Comparison of ENCODE assay signal across 24 cellular contexts in the genomic region with DNA sequence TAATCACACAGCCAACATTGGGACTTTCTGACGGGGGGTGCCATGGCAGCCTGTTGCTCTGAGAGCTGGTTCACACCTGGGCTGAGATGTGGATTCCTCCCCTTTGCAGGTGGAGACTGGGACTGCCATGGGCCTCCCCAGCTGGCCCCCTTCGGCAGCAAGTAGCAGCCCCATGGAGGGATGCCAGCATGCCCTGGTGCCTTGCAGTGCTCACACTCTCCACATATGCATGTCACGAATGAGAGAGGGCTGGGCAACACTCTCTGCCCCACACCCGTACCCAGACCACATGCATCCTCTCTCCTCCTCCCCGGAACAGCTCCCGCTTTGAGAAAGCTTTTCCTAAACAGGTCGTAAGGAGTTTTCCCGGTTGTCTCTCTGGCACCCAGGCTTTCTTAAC.
A peak's percentile ranks its signal among the peaks of the same experiment; 100 is the strongest.
DNase-seq lines count a peak whose midpoint lies in the region; ATAC-seq, FAIRE-seq and TF ChIP-seq lines count a peak whose summit lies in the region.
"Had no signal": no experiment of that assay in that cellular context is flagged by ENCODE, and none has a peak within 500 bp of the region (broad histone marks: within the 10 kb centered on the region; RNA-seq: fewer than 3 reads in every experiment).

No MANE protein-coding gene starts in this region.

- peaks cover 8% of the 10 kb centered on the region for H3K79me1 ChIP-seq in trophoblast cell (ENCODE audit: low read length)

- H3K9me3 Mint-ChIP-seq in WTC11 (no peaks in the 10 kb centered on the region), glutamatergic neuron (ENCODE audit: unreplicated experiment) (no peaks in the 10 kb centered on the region)
- H3K9me3 Mint-ChIP-seq: CD4-positive, alpha-beta T cell; H9 had no signal

- H2BK5ac ChIP-seq in trophoblast cell (ENCODE audit: low read depth, low read length, poor library complexity) = peak overlapping the region; percentile 24

- H2AK5ac ChIP-seq in trophoblast cell (ENCODE audit: low read length) = peak overlapping the region; percentile 55

- peaks cover 32% of the 10 kb centered on the region for H3K4me1 Mint-ChIP-seq in WTC11
- H3K4me1 Mint-ChIP-seq in glutamatergic neuron (ENCODE audit: low read depth, unreplicated experiment) = peaks cover 20% of the 10 kb centered on the region

- no peak overlapping the region for H3K23ac ChIP-seq in trophoblast cell (ENCODE audit: low read length)

- H3K27me3 Mint-ChIP-seq in WTC11 (ENCODE audit: low read depth) (peaks cover 14% of the 10 kb centered on the region), glutamatergic neuron (ENCODE audit: unreplicated experiment) (peaks cover 3% of the 10 kb centered on the region)

- H2AFZ ChIP-seq in trophoblast cell (ENCODE audit: insufficient read depth, low read length, poor library complexity) = no peak overlapping the region

- H3K4me1 ChIP-seq in kidney (ENCODE audit: control insufficient read depth in 1 of 2, insufficient read depth in 1 of 2, low read depth in 1 of 2, low read length in 2 of 2) (no peaks in the 10 kb centered on the region), trophoblast cell (ENCODE audit: control insufficient read depth in 1 of 2, insufficient read depth in 2 of 2, low read length in 2 of 2) (peaks cover 21 to 23% of the 10 kb centered on the region in 2 experiments), right atrium auricular region (no peaks in the 10 kb centered on the region)
- H3K4me1 ChIP-seq: A549, Peyer's patch had no signal

- intact Hi-C loops in kidney (cut with DNase I) = no loop called here

- FAIRE-seq in kidney (lab: Jason Lieb, UNC) = no peak
- FAIRE-seq: A549, D721Med, HTR-8/SVneo, K562 had no signal

- H3K27me3 ChIP-seq in trophoblast cell (ENCODE audit: insufficient read depth, low read length) (no peaks in the 10 kb centered on the region), right atrium auricular region (no peaks in the 10 kb centered on the region)
- H3K27me3 ChIP-seq: Peyer's patch had no signal

- H4K8ac ChIP-seq in trophoblast cell (ENCODE audit: low read depth, low read length) = no peak overlapping the region

- H3K4me3 Mint-ChIP-seq in WTC11 (no peak overlapping the region), glutamatergic neuron (ENCODE audit: unreplicated experiment) (no peak overlapping the region)
- H3K4me3 Mint-ChIP-seq: CD4-positive, alpha-beta T cell; H9 had no signal

- H3K4me2 ChIP-seq in trophoblast cell (ENCODE audit: low read length) = peak overlapping the region; percentile 42
- H3K4me2 ChIP-seq: A549; BLaER1 treated with 17β-estradiol and CSF1 and Interleukin-3, amounts not matched to agents 10 nM and 100 nM had no signal

- H4K91ac ChIP-seq in trophoblast cell (ENCODE audit: low read depth, low read length) = peak overlapping the region; percentile 57

- WGBS in trophoblast cell (ENCODE audit: extremely low coverage, insufficient coverage, insufficient read length) = no CpG with 5 or more reads among the region's 8 CpGs

- H3K9ac ChIP-seq in kidney (ENCODE audit: low read length in 2 of 2) (no peak overlapping the region), trophoblast cell (ENCODE audit: low read length) (no peak overlapping the region)
- H3K9ac ChIP-seq: BLaER1 treated with 17β-estradiol and CSF1 and Interleukin-3, amounts not matched to agents 10 nM and 100 nM had no signal

- no peak overlapping the region for H4K12ac ChIP-seq in trophoblast cell (ENCODE audit: low read depth, low read length)

- peak overlapping the region; percentile 16 for H3K4ac ChIP-seq in trophoblast cell (ENCODE audit: low read depth, low read length)

- no peak for DNase-seq in WTC11 (ENCODE audit: low spot score)
- DNase-seq in kidney = peak; percentile 26
- no peak for DNase-seq in trophoblast cell
- DNase-seq in glutamatergic neuron = no peak
- no peak for DNase-seq in right atrium auricular region (ENCODE audit: low spot score)
- DNase-seq in NCI-H2196 treated with DMSO at 0.1 percent for 48 hours (lab: John Stamatoyannopoulos, UW; ENCODE audit: unreplicated experiment) = no peak
- DNase-seq in DMS114 treated with DMSO at 0.1 percent for 48 hours (lab: John Stamatoyannopoulos, UW; ENCODE audit: unreplicated experiment) = no peak
- DNase-seq: AML-193; CD4-positive, alpha-beta T cell; DMS53; H9; MV-4-11; NCI-H1105 treated with DMSO at 0.1 percent for 48 hours; NCI-H146; NCI-H1930; NCI-H2107; NCI-H446; SHP77 treated with DMSO at 0.1 percent for 48 hours had no signal

- H3K4me3 ChIP-seq in kidney (ENCODE audit: low read length in 2 of 2) (no peak overlapping the region), trophoblast cell (ENCODE audit: low read depth, low read length) (no peak overlapping the region), right atrium auricular region (no peak overlapping the region)
- H3K4me3 ChIP-seq: A549; BLaER1 treated with 17β-estradiol and CSF1 and Interleukin-3, amounts not matched to agents 10 nM and 100 nM; K562; Peyer's patch had no signal

- no peak overlapping the region for H3K27ac ChIP-seq in kidney (ENCODE audit: low read depth in 2 of 2, low read length in 2 of 2)
- peak overlapping the region; percentile 14 for H3K27ac ChIP-seq in trophoblast cell (ENCODE audit: low read depth, low read length)
- H3K27ac ChIP-seq in right atrium auricular region = no peak overlapping the region
- H3K27ac ChIP-seq: A549; BLaER1 treated with 17β-estradiol and CSF1 and Interleukin-3, amounts not matched to agents 10 nM and 100 nM; Peyer's patch had no signal

- POLR2A ChIA-PET in WTC11 (lab: Charles Lee) = no interaction called here

- H2BK12ac ChIP-seq in trophoblast cell (ENCODE audit: low read length) = peak overlapping the region; percentile 62

- no peak overlapping the region; the same call in 1 of the 2 replicates for H3K27ac Mint-ChIP-seq in WTC11
- H3K27ac Mint-ChIP-seq in glutamatergic neuron (ENCODE audit: unreplicated experiment) = no peak overlapping the region
- H3K27ac Mint-ChIP-seq: CD4-positive, alpha-beta T cell had no signal

- peak overlapping the region; percentile 67 for H3K18ac ChIP-seq in trophoblast cell (ENCODE audit: low read length)

- ATAC-seq in WTC11 = peak; percentile 43
- ATAC-seq: A549, K562 had no signal

- TF ChIP-seq CTCF in WTC11 (IDR thresholded peaks at IDR 0.05) = no peak
- no peak for TF ChIP-seq CTCF in kidney (IDR thresholded peaks at IDR 0.05; ENCODE audit: borderline replicate concordance, extremely low read depth, insufficient read depth)
- no peak for TF ChIP-seq CTCF in glutamatergic neuron (IDR thresholded peaks at IDR 0.05; ENCODE audit: partially characterized antibody, unreplicated experiment)
- no peak for TF ChIP-seq CTCF in right atrium auricular region (IDR thresholded peaks at IDR 0.05)

- H3K14ac ChIP-seq in trophoblast cell (ENCODE audit: low read length) = peak overlapping the region; percentile 36

- H3K36me3 Mint-ChIP-seq in WTC11 (no peaks in the 10 kb centered on the region), glutamatergic neuron (ENCODE audit: unreplicated experiment) (no peaks in the 10 kb centered on the region)

- CTCF ChIA-PET in WTC11 (lab: Charles Lee) = no interaction called here

- H2BK120ac ChIP-seq in trophoblast cell (ENCODE audit: insufficient read depth, low read length, poor library complexity) = peak overlapping the region; percentile 48

- H3K9me3 ChIP-seq in kidney (ENCODE audit: control insufficient read depth in 1 of 2, low read length in 2 of 2) (no peaks in the 10 kb centered on the region), trophoblast cell (ENCODE audit: insufficient read depth, low read depth, low read length) (peaks cover 2% of the 10 kb centered on the region), right atrium auricular region (no peaks in the 10 kb centered on the region)
- H3K9me3 ChIP-seq: A549; BLaER1 treated with 17β-estradiol and CSF1 and Interleukin-3, amounts not matched to agents 10 nM and 100 nM; Peyer's patch had no signal

- H3K36me3 ChIP-seq in kidney (ENCODE audit: control insufficient read depth in 1 of 2, insufficient read depth in 2 of 2, low read length in 2 of 2) (no peaks in the 10 kb centered on the region), trophoblast cell (ENCODE audit: control insufficient read depth in 1 of 2, insufficient read depth in 2 of 2, low read length in 2 of 2) (no peaks in the 10 kb centered on the region), right atrium auricular region (no peaks in the 10 kb centered on the region)
- H3K36me3 ChIP-seq: BLaER1 treated with 17β-estradiol and CSF1 and Interleukin-3, amounts not matched to agents 10 nM and 100 nM; Peyer's patch had no signal

- no peaks in the 10 kb centered on the region for H3K79me2 ChIP-seq in trophoblast cell (ENCODE audit: control insufficient read depth, insufficient read depth, low read length, poor library complexity)

TF ChIP-seq in WTC11, 78 proteins besides CTCF, POLR2A, EP300 and RAD21 (continues in another document):
- TF ChIP-seq CBFB (CRISPR knock-in tag; IDR thresholded peaks at IDR 0.05; ENCODE audit: low read depth) (no peak), GRHL2 (CRISPR knock-in tag; IDR thresholded peaks at IDR 0.05; ENCODE audit: insufficient replicate concordance, severe bottlenecking) (no peak)
- TF ChIP-seq, protein P1, sequence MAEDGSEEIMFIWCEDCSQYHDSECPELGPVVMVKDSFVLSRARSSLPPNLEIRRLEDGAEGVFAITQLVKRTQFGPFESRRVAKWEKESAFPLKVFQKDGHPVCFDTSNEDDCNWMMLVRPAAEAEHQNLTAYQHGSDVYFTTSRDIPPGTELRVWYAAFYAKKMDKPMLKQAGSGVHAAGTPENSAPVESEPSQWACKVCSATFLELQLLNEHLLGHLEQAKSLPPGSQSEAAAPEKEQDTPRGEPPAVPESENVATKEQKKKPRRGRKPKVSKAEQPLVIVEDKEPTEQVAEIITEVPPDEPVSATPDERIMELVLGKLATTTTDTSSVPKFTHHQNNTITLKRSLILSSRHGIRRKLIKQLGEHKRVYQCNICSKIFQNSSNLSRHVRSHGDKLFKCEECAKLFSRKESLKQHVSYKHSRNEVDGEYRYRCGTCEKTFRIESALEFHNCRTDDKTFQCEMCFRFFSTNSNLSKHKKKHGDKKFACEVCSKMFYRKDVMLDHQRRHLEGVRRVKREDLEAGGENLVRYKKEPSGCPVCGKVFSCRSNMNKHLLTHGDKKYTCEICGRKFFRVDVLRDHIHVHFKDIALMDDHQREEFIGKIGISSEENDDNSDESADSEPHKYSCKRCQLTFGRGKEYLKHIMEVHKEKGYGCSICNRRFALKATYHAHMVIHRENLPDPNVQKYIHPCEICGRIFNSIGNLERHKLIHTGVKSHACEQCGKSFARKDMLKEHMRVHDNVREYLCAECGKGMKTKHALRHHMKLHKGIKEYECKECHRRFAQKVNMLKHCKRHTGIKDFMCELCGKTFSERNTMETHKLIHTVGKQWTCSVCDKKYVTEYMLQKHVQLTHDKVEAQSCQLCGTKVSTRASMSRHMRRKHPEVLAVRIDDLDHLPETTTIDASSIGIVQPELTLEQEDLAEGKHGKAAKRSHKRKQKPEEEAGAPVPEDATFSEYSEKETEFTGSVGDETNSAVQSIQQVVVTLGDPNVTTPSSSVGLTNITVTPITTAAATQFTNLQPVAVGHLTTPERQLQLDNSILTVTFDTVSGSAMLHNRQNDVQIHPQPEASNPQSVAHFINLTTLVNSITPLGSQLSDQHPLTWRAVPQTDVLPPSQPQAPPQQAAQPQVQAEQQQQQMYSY (CRISPR knock-in tag; IDR thresholded peaks at IDR 0.05) = no peak
